Comparison of ENCODE assay signal across 15 cellular contexts in genomic region chr4:118979712-118980111, GRCh38.
"Had no signal": no experiment of that assay in that cellular context is flagged by ENCODE, and none has a peak within 500 bp of the region (broad histone marks: within the 10 kb centered on the region; RNA-seq: fewer than 3 reads in every experiment).

No MANE protein-coding gene starts in this region.

- H3K27me3 ChIP-seq: cardiac muscle cell, foreskin keratinocyte, neutrophil, right atrium auricular region, tibial nerve had no signal

- H3K4me3 ChIP-seq: cardiac muscle cell, right atrium auricular region, smooth muscle cell, tibial nerve had no signal

- H3K9me3 ChIP-seq: neutrophil, right atrium auricular region, tibial nerve had no signal

- H3K36me3 ChIP-seq: cardiac muscle cell, neutrophil, right atrium auricular region, tibial nerve had no signal

- ATAC-seq: effector memory CD8-positive, alpha-beta T cell; foreskin keratinocyte; left cardiac atrium; naive thymus-derived CD8-positive, alpha-beta T cell; stimulated activated naive CD8-positive, alpha-beta T cell treated with anti-CD3 and anti-CD28 coated beads, Interleukin-15, Interleukin-2, amounts not matched to agents 100 U/mL and 50 U/mL, for 24 hours had no signal

- DNase-seq: effector memory CD8-positive, alpha-beta T cell; foreskin keratinocyte; immature natural killer cell; kidney; left cardiac atrium; mammary epithelial cell; naive thymus-derived CD8-positive, alpha-beta T cell; stimulated activated CD4-positive, alpha-beta T cell treated with anti-CD3 and anti-CD28 coated beads, Interleukin-2, amount 100 ng/mL, for 48 hours; stimulated activated naive CD8-positive, alpha-beta T cell treated with anti-CD3 and anti-CD28 coated beads, Interleukin-15, Interleukin-2, amounts not matched to agents 100 U/mL and 50 U/mL, for 24 hours had no signal

- H3K27ac ChIP-seq: cardiac muscle cell, epithelial cell of prostate, foreskin keratinocyte, neutrophil had no signal
